ENCODE assay signal across 20 cellular contexts in the genomic region with DNA sequence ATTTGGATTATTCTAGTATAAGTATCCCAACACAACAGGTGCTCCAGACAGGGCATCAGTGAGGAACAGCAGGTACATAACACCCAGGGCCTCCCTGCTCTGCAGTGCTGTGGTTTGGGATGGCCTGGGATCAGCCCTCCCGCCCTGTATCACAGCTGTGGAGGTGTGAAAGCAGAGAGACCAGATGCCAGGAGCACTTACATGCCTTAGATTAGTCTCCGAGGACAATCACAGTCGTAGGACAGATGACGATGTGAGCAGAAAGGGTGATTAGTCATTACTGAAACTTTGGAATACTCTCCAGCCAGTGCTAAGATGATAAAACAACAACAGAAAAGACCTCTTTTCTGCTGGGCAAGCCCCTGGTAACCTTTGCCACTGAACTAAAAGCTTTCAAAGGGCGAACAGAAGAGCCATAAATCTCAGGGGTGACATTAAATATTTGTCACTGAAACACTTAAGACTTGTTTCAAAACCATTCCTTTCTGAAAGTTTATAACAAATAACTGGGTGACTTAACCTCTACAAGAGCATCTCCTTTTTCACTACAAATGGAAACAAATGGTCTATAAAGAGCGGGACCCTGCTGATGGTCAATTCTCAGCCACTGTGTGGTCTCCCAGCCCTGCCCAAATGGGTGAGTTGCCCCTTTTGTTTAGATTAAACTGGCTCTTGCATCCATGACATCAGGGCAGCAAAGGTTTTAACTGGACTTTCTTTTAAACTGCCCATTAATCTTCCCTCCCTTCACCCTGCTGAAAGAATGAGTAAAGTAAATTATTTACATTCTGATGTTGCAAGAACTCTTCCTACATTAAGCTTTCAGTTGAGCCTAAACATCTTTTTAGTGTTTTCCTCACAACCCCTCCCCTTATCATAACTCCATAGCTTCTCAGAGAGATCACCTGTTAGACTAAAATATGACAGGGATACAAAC.
DNase-seq lines count a peak whose midpoint lies in the region; ATAC-seq and TF ChIP-seq lines count a peak whose summit lies in the region.
"Had no signal": no experiment of that assay in that cellular context is flagged by ENCODE, and none has a peak within 500 bp of the region (broad histone marks: within the 10 kb centered on the region; RNA-seq: fewer than 3 reads in every experiment).

No MANE protein-coding gene starts in this region.

- no peak for TF ChIP-seq POLR2A in gastroesophageal sphincter (IDR thresholded peaks at IDR 0.05)

- H3K4me1 ChIP-seq in gastroesophageal sphincter: peaks cover 0 to 41% (median 15%) of the 10 kb centered on the region in 3 donors
- H3K4me1 ChIP-seq: thyroid gland had no signal

- H3K36me3 ChIP-seq in gastroesophageal sphincter: no peaks in the 10 kb centered on the region
- H3K36me3 ChIP-seq: thyroid gland had no signal

- TF ChIP-seq CTCF in gastroesophageal sphincter (IDR thresholded peaks at IDR 0.05) (no peak), GM10266 (IDR thresholded peaks at IDR 0.05; ENCODE audit: control insufficient read depth, insufficient read depth, low read depth, missing control alignments) (no peak)

- H3K27ac ChIP-seq in gastroesophageal sphincter: peak overlapping the region; percentile 61 to 75 (median 65)
- H3K27ac ChIP-seq: thyroid gland had no signal

- no peaks in the 10 kb centered on the region for H3K27me3 ChIP-seq in gastroesophageal sphincter
- H3K27me3 ChIP-seq: thyroid gland had no signal

- no peaks in the 10 kb centered on the region for H3K9me3 ChIP-seq in gastroesophageal sphincter
- H3K9me3 ChIP-seq: thyroid gland had no signal

- TF ChIP-seq EP300 in gastroesophageal sphincter (IDR thresholded peaks at IDR 0.05): no peak

- no peak overlapping the region for H3K4me3 ChIP-seq in gastroesophageal sphincter
- H3K4me3 ChIP-seq: thyroid gland had no signal

- WGBS in gastroesophageal sphincter (ENCODE audit: low coverage in 1 of 2), 2 donors: 27 to 50% methylated on average over 5 to 6 of the region's 6 CpGs

- peak; percentile 10 for DNase-seq in EL
- peak; percentile 52 for DNase-seq in NCI-H524 treated with DMSO at 0.1 percent for 48 hours (lab: John Stamatoyannopoulos, UW)
- peak; percentile 60 for DNase-seq in islet precursor cell
- DNase-seq in GM10266 (ENCODE audit: extremely low spot score): no peak
- DNase-seq: activated CD4-positive, alpha-beta T cell treated with anti-CD3 and anti-CD28 coated beads for 4 hours; activated CD8-positive, alpha-beta memory T cell treated with anti-CD3 and anti-CD28 coated beads, Interleukin-2, amount 10 ng/mL, durations not matched to agents 7 days and 5 days; C1 segment of cervical spinal cord; effector memory CD4-positive, alpha-beta T cell; GDM1; KG1; NCI-H1930; NCI-H510A; stimulated activated CD4-positive, alpha-beta T cell treated with anti-CD3 and anti-CD28 coated beads, Interleukin-2, amount 100 ng/mL, for 24 hours; stimulated activated naive CD4-positive, alpha-beta T cell treated with Interleukin-2 at 50 U/mL for 16 hours; thyroid gland had no signal

- ATAC-seq in gastroesophageal sphincter: peak; percentile 44
- no peak for ATAC-seq in HG03571 (IDR thresholded peaks at IDR 0.05; ENCODE audit: unreplicated experiment)
- ATAC-seq in HG03432 (IDR thresholded peaks at IDR 0.05; ENCODE audit: unreplicated experiment): no peak
- ATAC-seq in HG03025 (IDR thresholded peaks at IDR 0.05; ENCODE audit: low FRiP score, unreplicated experiment): no peak
- ATAC-seq: activated CD8-positive, alpha-beta memory T cell treated with anti-CD3 and anti-CD28 coated beads, Interleukin-2, amount 10 ng/mL, durations not matched to agents 7 days and 5 days; natural killer cell treated with Interleukin-12 subunit alpha and Interleukin-12 subunit beta and Interleukin-15 and Interleukin-18, amount 100 ng/mL, for 72 hours had no signal
